ENCODE assay signal across 11 cellular contexts in genomic region chrX:46576458-46576857, GRCh38. TPM values are rescaled to one million over a fixed set of nuclear protein-coding genes. Genes with fewer than 3 reads are reported as not detected.
DNase-seq lines count a peak whose midpoint lies in the region; ATAC-seq and TF ChIP-seq lines count a peak whose summit lies in the region.
"Had no signal": no experiment of that assay in that cellular context is flagged by ENCODE, and none has a peak within 500 bp of the region (broad histone marks: within the 10 kb centered on the region; RNA-seq: fewer than 3 reads in every experiment).

No MANE protein-coding gene starts in this region.

- H3K27ac Mint-ChIP-seq in brain: peak overlapping the region in 3 of 5 experiments; percentile 51 to 73 (median 60)

- DNase-seq in H7: no peak
- no peak for DNase-seq in lower lobe of right lung
- no peak for DNase-seq in posterior vena cava (ENCODE audit: low spot score)
- no peak for DNase-seq in SIG-M5 treated with dmso at 0.1 percent for 504 hours (lab: John Stamatoyannopoulos, UW; ENCODE audit: unreplicated experiment)
- no peak for DNase-seq in HuH-7 (ENCODE audit: low spot score)
- no peak for DNase-seq in iPS-NIHi7 (ENCODE audit: extremely low spot score)
- DNase-seq: activated CD4-positive, alpha-beta T cell treated with anti-CD3 and anti-CD28 coated beads, Interleukin-2, amount 50 U/mL, for 4 hours; GF-D8; NCI-H187 had no signal

- no peak for ATAC-seq in lower lobe of right lung

- H3K36me3 ChIP-seq in ACC112 (ENCODE audit: insufficient read depth, low read length): no peaks in the 10 kb centered on the region
- no peaks in the 10 kb centered on the region; the same call in 1 of the 2 replicates for H3K36me3 ChIP-seq in H7 (replicated peaks; ENCODE audit: control insufficient read depth, insufficient read depth, low read length)
- no peaks in the 10 kb centered on the region for H3K36me3 ChIP-seq in lower lobe of right lung

- no peaks in the 10 kb centered on the region for H3K36me3 Mint-ChIP-seq in brain

- peaks cover 0 to 7% (median 0%) of the 10 kb centered on the region in 5 experiments for H3K9me3 Mint-ChIP-seq in brain

- H3K4me1 ChIP-seq in ACC112 (ENCODE audit: control insufficient read depth, insufficient read depth, low read length, unreplicated experiment) (peaks cover 5% of the 10 kb centered on the region), lower lobe of right lung (no peaks in the 10 kb centered on the region)

- H3K27me3 ChIP-seq in ACC112 (ENCODE audit: insufficient read depth, low read length): no peaks in the 10 kb centered on the region
- H3K27me3 ChIP-seq in H7 (ENCODE audit: control insufficient read depth, insufficient read depth, low read length): peaks cover 13% of the 10 kb centered on the region
- no peaks in the 10 kb centered on the region for H3K27me3 ChIP-seq in lower lobe of right lung (ENCODE audit: low read depth)

- H3K9me3 ChIP-seq in lower lobe of right lung: no peaks in the 10 kb centered on the region

- H3K4me3 Mint-ChIP-seq in brain: peak overlapping the region; percentile 73 to 89 (median 86)

- peaks cover 16% of the 10 kb centered on the region for H3K27me3 Mint-ChIP-seq in brain

- H2AFZ ChIP-seq in ACC112 (ENCODE audit: low read length, unreplicated experiment): no peak overlapping the region

- TF ChIP-seq CTCF in brain (conservative IDR thresholded peaks at IDR 0.05) (no peak), lower lobe of right lung (IDR thresholded peaks at IDR 0.05) (no peak)

- H3K4me3 ChIP-seq in ACC112 (ENCODE audit: low read depth, low read length) (peak overlapping the region; percentile 79), H7 (ENCODE audit: insufficient read depth, low read depth, low read length) (peak overlapping the region; percentile 12; the same call in 1 of the 2 replicates), lower lobe of right lung (peak overlapping the region; percentile 63)

- H3K79me2 ChIP-seq in ACC112 (ENCODE audit: control insufficient read depth, insufficient read depth, low read length, unreplicated experiment): peaks cover 15% of the 10 kb centered on the region

- H3K27ac ChIP-seq in ACC112 (ENCODE audit: low read depth, low read length) (peak overlapping the region; percentile 83), lower lobe of right lung (no peak overlapping the region)

- H3K4me1 Mint-ChIP-seq in brain: peaks cover 12% of the 10 kb centered on the region

- intact Hi-C loops in lower lobe of right lung (cut with DNase I) (no loop called here), posterior vena cava (cut with DNase I) (loop anchor here in 1 of 2 donors (10.0 kb wide), 1 partner anchor 68 kb away; no protein-coding TSS in a partner anchor)

RNA-seq across cellular contexts. Expression of gene CHST7, which starts 2.9 kb away (rescaled TPM):
- 47.2 and 55.7 TPM in 2 replicates for total RNA-seq in H7 (2014; rRNA removed; shearing (Covaris generic))
- polyA plus RNA-seq in brain (ENCODE audit: insufficient read depth, low read depth, low replicate concordance): 9.9 TPM
- 7.4 TPM for total RNA-seq in lower lobe of right lung
- total RNA-seq in posterior vena cava: 1 to 10 TPM; 6.0 to 7.3 TPM

RNA-seq across cellular contexts. Expression of gene ZNF674, which starts 31.2 kb away (rescaled TPM):
- total RNA-seq in H7 (2014; rRNA removed; shearing (Covaris generic)): 4.2 and 11.7 TPM in 2 replicates
- polyA plus RNA-seq in brain (ENCODE audit: insufficient read depth, low read depth, low replicate concordance): 0.83 TPM
- total RNA-seq in lower lobe of right lung: 5.6 TPM
- total RNA-seq in posterior vena cava: 1 to 10 TPM; 4.6 to 5.6 TPM

Comparison
In these comparisons a context has a peak if more than half of its experiments do, and no peak if none do; other contexts are left out.
1. H3K4me3 ChIP-seq: peak in every context shown above with its lines; median percentile 79 in ACC112; 63 in lower lobe of right lung; 12 in H7.